Comparison of ENCODE assay signal across 1 cellular context in genomic region chr3:193348686-193349085, GRCh38.
TF ChIP-seq lines count a peak whose summit lies in the region.

No MANE protein-coding gene starts in this region.

TF ChIP-seq in H1, 55 proteins besides CTCF, POLR2A, EP300 and RAD21 (continued from another document):
- no peak for TF ChIP-seq RNF2 (IDR thresholded peaks at IDR 0.05; ENCODE audit: borderline replicate concordance, low read depth, low read length, missing control alignments, poor library complexity, severe bottlenecking)
- TF ChIP-seq SRF (IDR thresholded peaks at IDR 0.05; ENCODE audit: low read depth, low read length), result no peak
- no peak for TF ChIP-seq EGR1 (IDR thresholded peaks at IDR 0.05; ENCODE audit: borderline replicate concordance, low read depth, low read length)
